Comparison of ENCODE assay signal across 8 cellular contexts in the genomic region with DNA sequence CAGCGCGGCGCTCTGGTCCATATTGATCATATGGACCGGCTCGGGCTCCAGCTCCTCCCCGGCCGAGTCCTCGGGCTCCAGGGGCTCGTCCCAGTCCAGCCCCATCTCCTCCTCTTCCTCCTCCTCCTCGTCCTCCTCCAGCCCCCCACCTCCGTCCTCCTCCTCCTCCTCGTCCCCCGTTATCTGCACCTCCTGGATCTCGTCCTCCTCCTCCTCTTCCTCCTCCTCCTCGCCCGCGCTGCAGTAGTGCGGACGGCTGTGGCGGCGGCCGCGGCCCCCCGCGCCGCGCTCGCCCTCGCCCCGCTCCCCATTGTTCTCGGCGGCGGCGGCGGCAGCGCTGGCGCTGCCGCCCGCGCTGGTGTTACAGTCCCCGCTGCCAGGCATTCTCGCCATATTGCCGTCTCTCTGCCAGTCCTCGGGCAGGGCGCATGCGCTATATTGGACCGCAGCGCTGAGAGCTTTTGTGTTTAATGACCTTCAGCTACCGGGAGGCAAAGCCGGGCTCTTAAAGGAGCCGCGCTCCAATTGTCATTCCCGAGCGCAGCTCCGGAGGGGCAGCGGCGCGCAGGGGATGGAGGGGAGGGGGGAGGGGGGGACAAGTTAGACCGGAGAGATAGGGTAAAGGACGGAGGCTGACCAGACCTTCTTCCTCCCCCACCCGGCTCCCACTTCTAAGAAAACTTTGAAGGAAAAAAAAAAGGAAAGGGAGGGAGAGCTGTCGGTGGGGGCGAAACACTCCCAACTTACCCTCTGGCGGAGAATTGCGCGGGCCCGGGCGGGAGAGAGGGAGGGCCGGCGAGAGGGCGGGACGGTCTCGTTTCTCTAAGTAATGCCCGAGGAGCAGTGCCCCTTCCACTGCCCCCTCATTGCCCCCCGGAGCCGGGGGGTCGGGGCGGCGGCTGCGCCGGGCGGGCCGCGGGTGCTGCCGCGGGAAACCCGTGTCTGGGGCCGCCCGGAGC. TPM values are rescaled to one million over a fixed set of nuclear protein-coding genes. Genes with fewer than 3 reads are reported as not detected.
DNase-seq lines count a peak whose midpoint lies in the region; ATAC-seq and TF ChIP-seq lines count a peak whose summit lies in the region.

A gene (minus strand): TSS at position 410 of the 959 bp plus-strand sequence. CDS start 17 bp downstream, at position 393.

- intact Hi-C loops in right lobe of liver (cut with DNase I): loop anchor here in 1 of 2 donors (10.0 kb wide), 1 partner anchor 64 kb away; no protein-coding TSS in a partner anchor

- ATAC-seq in HG03354 (IDR thresholded peaks at IDR 0.05; ENCODE audit: poor library complexity, severe bottlenecking, unreplicated experiment): peak; percentile 50
- peak; percentile 70 to 86 (median 81) for ATAC-seq in right lobe of liver

- H3K4me3 ChIP-seq in BE2C (ENCODE audit: low read depth, low read length) (peak within 1 kb of the TSS; percentile 67), duodenal mucosa (ENCODE audit: low read depth in 1 of 2, low read length in 2 of 2) (peak within 1 kb of the TSS; percentile 68 to 85), right lobe of liver (peak within 1 kb of the TSS; percentile 45 to 66 (median 59))

- peaks cover 33% of the 10 kb centered on the region for H3K4me1 Mint-ChIP-seq in activated CD4-positive, alpha-beta T cell treated with anti-CD3 and anti-CD28 coated beads, Interleukin-2, amount 10 ng/mL, durations not matched to agents 7 days and 5 days

- H3K36me3 Mint-ChIP-seq in activated CD4-positive, alpha-beta T cell treated with anti-CD3 and anti-CD28 coated beads, Interleukin-2, amount 10 ng/mL, durations not matched to agents 7 days and 5 days (ENCODE audit: low read depth): peaks cover 4% of the 10 kb centered on the region

- H3K27ac ChIP-seq in duodenal mucosa (ENCODE audit: low read depth, low read length) (peak within 1 kb of the TSS; percentile 31), right lobe of liver (peak within 1 kb of the TSS in 2 of 3 donors; percentile 4 to 29)

- H3K27me3 Mint-ChIP-seq in activated CD4-positive, alpha-beta T cell treated with anti-CD3 and anti-CD28 coated beads, Interleukin-2, amount 10 ng/mL, durations not matched to agents 7 days and 5 days: peaks cover 41% of the 10 kb centered on the region

- H3K9me3 ChIP-seq in BE2C: no peaks in the 10 kb centered on the region
- no peaks in the 10 kb centered on the region for H3K9me3 ChIP-seq in duodenal mucosa (ENCODE audit: control insufficient read depth in 1 of 2, low read length in 2 of 2)
- no peaks in the 10 kb centered on the region for H3K9me3 ChIP-seq in right lobe of liver

- H3K36me3 ChIP-seq in BE2C: no peaks in the 10 kb centered on the region
- no peaks in the 10 kb centered on the region for H3K36me3 ChIP-seq in duodenal mucosa (ENCODE audit: control insufficient read depth in 1 of 2, insufficient read depth in 2 of 2, low read length in 2 of 2)
- H3K36me3 ChIP-seq in right lobe of liver: no peaks in the 10 kb centered on the region

- POLR2A ChIA-PET in activated CD4-positive, alpha-beta T cell treated with anti-CD3 and anti-CD28 coated beads, Interleukin-2, amount 10 ng/mL, durations not matched to agents 7 days and 5 days (lab: Charles Lee): interaction anchor here (0.6 kb wide), 1 partner anchor 98 kb away, joined by 5 read pairs; no protein-coding TSS in a partner anchor

- CTCF ChIA-PET in activated CD4-positive, alpha-beta T cell treated with anti-CD3 and anti-CD28 coated beads, Interleukin-2, amount 10 ng/mL, durations not matched to agents 7 days and 5 days (lab: Charles Lee): interaction anchor here (0.6 to 0.9 kb wide), 2 partner anchors 13 to 17 kb away, joined by 3 read pairs; no protein-coding TSS in a partner anchor

- peak within 1 kb of the TSS; percentile 81 for H3K27ac Mint-ChIP-seq in activated CD4-positive, alpha-beta T cell treated with anti-CD3 and anti-CD28 coated beads, Interleukin-2, amount 10 ng/mL, durations not matched to agents 7 days and 5 days

- WGBS in right lobe of liver (ENCODE audit: insufficient coverage, low coverage, low lambda C conversion rate, missing lambda C conversion rate): under 1% methylated on average over 62 of the region's 89 CpGs

- DNase-seq in BE2C (peak; percentile 80), GM19238 (ENCODE audit: insufficient read length, low spot score) (peak; percentile 83), NCI-H524 (lab: John Stamatoyannopoulos, UW) (peak; percentile 69 to 86), right lobe of liver (peak; percentile 83 to 89 (median 88))
- peak; percentile 81 for DNase-seq in activated CD4-positive, alpha-beta T cell treated with anti-CD3 and anti-CD28 coated beads, Interleukin-2, amount 10 ng/mL, durations not matched to agents 7 days and 5 days
- DNase-seq in stimulated activated CD4-positive, alpha-beta T cell treated with anti-CD3 and anti-CD28 coated beads, Interleukin-4, amount 100 ng/mL, for 4 hours: peak; percentile 66 to 67

- no peaks in the 10 kb centered on the region for H3K9me3 Mint-ChIP-seq in activated CD4-positive, alpha-beta T cell treated with anti-CD3 and anti-CD28 coated beads, Interleukin-2, amount 10 ng/mL, durations not matched to agents 7 days and 5 days

- no peaks in the 10 kb centered on the region for H3K27me3 ChIP-seq in BE2C
- H3K27me3 ChIP-seq in duodenal mucosa (ENCODE audit: control insufficient read depth in 1 of 2, insufficient read depth in 2 of 2, low read length in 2 of 2): peaks cover 34 to 35% of the 10 kb centered on the region in 2 donors
- peaks cover 0 to 7% of the 10 kb centered on the region in 2 donors for H3K27me3 ChIP-seq in right lobe of liver

- H3K4me3 Mint-ChIP-seq in activated CD4-positive, alpha-beta T cell treated with anti-CD3 and anti-CD28 coated beads, Interleukin-2, amount 10 ng/mL, durations not matched to agents 7 days and 5 days: peak within 1 kb of the TSS; percentile 84

- H3K4me1 ChIP-seq in BE2C (no peaks in the 10 kb centered on the region), duodenal mucosa (ENCODE audit: control insufficient read depth in 1 of 2, insufficient read depth in 2 of 2, low read length in 2 of 2) (peaks cover 31 to 35% of the 10 kb centered on the region in 2 donors), right lobe of liver (peaks cover 0 to 54% (median 0%) of the 10 kb centered on the region in 4 donors)

- no peak for TF ChIP-seq POLR2A in right lobe of liver (IDR thresholded peaks at IDR 0.05)

- peak within 1 kb of the TSS; percentile 30 to 32 for H3K9ac ChIP-seq in duodenal mucosa (ENCODE audit: low read depth in 1 of 2, low read length in 2 of 2)

- no peak for TF ChIP-seq CTCF in BE2C (IDR thresholded peaks at IDR 0.05; ENCODE audit: low read depth, low read length)
- TF ChIP-seq CTCF in right lobe of liver (IDR thresholded peaks at IDR 0.05): no peak

RNA-seq across cellular contexts. Expression of the gene that starts here (rescaled TPM):
- polyA plus RNA-seq in BE2C (2012; ENCODE audit: insufficient read depth, insufficient read length, low read depth): 17.7 TPM
- total RNA-seq in activated CD4-positive, alpha-beta T cell treated with anti-CD3 and anti-CD28 coated beads, Interleukin-2, amount 10 ng/mL, durations not matched to agents 7 days and 5 days: 1 to 10 TPM; 4.2 to 5.3 TPM
- total RNA-seq in right lobe of liver: 1 to 10 TPM; 2.9 to 6.8 (median 4.8) TPM

Comparison
In these comparisons a context has a peak if more than half of its experiments do, and no peak if none do; other contexts are left out.
1. Peak in every context shown above with its lines: DNase-seq, ATAC-seq, H3K4me3 ChIP-seq and H3K27ac ChIP-seq.